8 cellular contexts compared by ENCODE assay signal in genomic region chr10:70815504-70816219, GRCh38. TPM values are rescaled to one million over a fixed set of nuclear protein-coding genes. Genes with fewer than 3 reads are reported as not detected.
DNase-seq lines count a peak whose midpoint lies in the region; ATAC-seq and TF ChIP-seq lines count a peak whose summit lies in the region.

Gene SGPL1 (plus strand): TSS chr10:70815948. CDS start chr10:70816854, 906 bp downstream.

- ATAC-seq in GM21360 (IDR thresholded peaks at IDR 0.05; ENCODE audit: unreplicated experiment) (peak; percentile 82), natural killer cell (peak; percentile 98 to 99 (median 98))

- peak within 1 kb of the TSS; percentile 83 for H3K27ac Mint-ChIP-seq in activated T-helper 2 cell treated with anti-CD3 and anti-CD28 coated beads, Interferon-gamma antibody, Interleukin-2, Interleukin-4, amounts not matched to agents 10 μg/mL and 5 μg/mL and 100 μg/mL, durations not matched to agents 14 hours and 24 hours and 36 hours
- H3K27ac Mint-ChIP-seq in natural killer cell = peak within 1 kb of the TSS; percentile 75 to 81

- H3K9me3 Mint-ChIP-seq in activated T-helper 2 cell treated with anti-CD3 and anti-CD28 coated beads, Interferon-gamma antibody, Interleukin-2, Interleukin-4, amounts not matched to agents 10 μg/mL and 5 μg/mL and 100 μg/mL, durations not matched to agents 14 hours and 24 hours and 36 hours = no peaks in the 10 kb centered on the region
- no peaks in the 10 kb centered on the region for H3K9me3 Mint-ChIP-seq in natural killer cell

- intact Hi-C loops in activated T-helper 2 cell treated with anti-CD3 and anti-CD28 coated beads, Interferon-gamma antibody, Interleukin-2, Interleukin-4, amounts not matched to agents 10 μg/mL and 5 μg/mL and 100 μg/mL, durations not matched to agents 14 hours and 24 hours and 36 hours (cut with micrococcal nuclease) = loop anchor here (1.0 to 2.0 kb wide), 3 partner anchors 17 to 265 kb away; no protein-coding TSS in a partner anchor
- intact Hi-C loops in natural killer cell (cut with micrococcal nuclease) = loop anchor here (1.0 to 2.0 kb wide), 2 partner anchors 65 to 265 kb away; no protein-coding TSS in a partner anchor

- H3K27me3 Mint-ChIP-seq in activated T-helper 2 cell treated with anti-CD3 and anti-CD28 coated beads, Interferon-gamma antibody, Interleukin-2, Interleukin-4, amounts not matched to agents 10 μg/mL and 5 μg/mL and 100 μg/mL, durations not matched to agents 14 hours and 24 hours and 36 hours (ENCODE audit: low read depth) = no peaks in the 10 kb centered on the region
- no peaks in the 10 kb centered on the region for H3K27me3 Mint-ChIP-seq in natural killer cell (ENCODE audit: low read depth in 2 of 2)

- TF ChIP-seq CTCF in fibroblast of mammary gland (conservative IDR thresholded peaks at IDR 0.05; ENCODE audit: control insufficient read depth, insufficient read depth, low read depth, low read length) (peak; percentile 57), natural killer cell (IDR thresholded peaks at IDR 0.05) (peak; percentile 95)

- H3K4me1 Mint-ChIP-seq in activated T-helper 2 cell treated with anti-CD3 and anti-CD28 coated beads, Interferon-gamma antibody, Interleukin-2, Interleukin-4, amounts not matched to agents 10 μg/mL and 5 μg/mL and 100 μg/mL, durations not matched to agents 14 hours and 24 hours and 36 hours (ENCODE audit: low read depth) = peaks cover 28% of the 10 kb centered on the region
- H3K4me1 Mint-ChIP-seq in natural killer cell = peaks cover 15 to 36% of the 10 kb centered on the region in 2 donors

- H3K4me3 Mint-ChIP-seq in activated T-helper 2 cell treated with anti-CD3 and anti-CD28 coated beads, Interferon-gamma antibody, Interleukin-2, Interleukin-4, amounts not matched to agents 10 μg/mL and 5 μg/mL and 100 μg/mL, durations not matched to agents 14 hours and 24 hours and 36 hours (ENCODE audit: low read depth) = peak within 1 kb of the TSS; percentile 93
- peak within 1 kb of the TSS; percentile 90 for H3K4me3 Mint-ChIP-seq in natural killer cell

- peak within 1 kb of the TSS; percentile 83 for H3K4me3 ChIP-seq in fibroblast of mammary gland (ENCODE audit: control insufficient read depth, low read depth, low read length)

- DNase-seq in DMS 273 (lab: John Stamatoyannopoulos, UW; ENCODE audit: unreplicated experiment) (peak; percentile 92), HUDEP-2 (lab: John Stamatoyannopoulos, UW; ENCODE audit: unreplicated experiment in 76 of 76) (peak in 64 of 76 experiments; percentile 5 to 78 (median 52)), RPMI8226 (peak; percentile 81), fibroblast of mammary gland (ENCODE audit: low read depth) (peak; percentile 70), natural killer cell (peak; percentile 87)
- DNase-seq in activated T-helper 2 cell treated with anti-CD3 and anti-CD28 coated beads, Interferon-gamma antibody, Interleukin-2, Interleukin-4, amounts not matched to agents 10 μg/mL and 5 μg/mL and 100 μg/mL, durations not matched to agents 14 hours and 24 hours and 36 hours (ENCODE audit: low spot score) = peak; percentile 79
- peak; percentile 54 to 86 (median 76) for DNase-seq in stimulated activated naive CD4-positive, alpha-beta T cell (lab: John Stamatoyannopoulos, UW)

- H3K36me3 Mint-ChIP-seq in activated T-helper 2 cell treated with anti-CD3 and anti-CD28 coated beads, Interferon-gamma antibody, Interleukin-2, Interleukin-4, amounts not matched to agents 10 μg/mL and 5 μg/mL and 100 μg/mL, durations not matched to agents 14 hours and 24 hours and 36 hours (ENCODE audit: low read depth) = peaks cover 38% of the 10 kb centered on the region
- H3K36me3 Mint-ChIP-seq in natural killer cell = no peaks in the 10 kb centered on the region

RNA-seq across cellular contexts. Expression of gene SGPL1, which starts in this region (rescaled TPM):
- total RNA-seq in activated T-helper 2 cell treated with anti-CD3 and anti-CD28 coated beads, Interferon-gamma antibody, Interleukin-2, Interleukin-4, amounts not matched to agents 10 μg/mL and 5 μg/mL and 100 μg/mL, durations not matched to agents 14 hours and 24 hours and 36 hours = 124 and 139 TPM in 2 replicates
- total RNA-seq in natural killer cell = 10 to 100 TPM; 33.7 to 48.4 (median 47.8) TPM

Comparison
In these comparisons a context has a peak if more than half of its experiments do, and no peak if none do; other contexts are left out.
1. Peak in every context shown above with its lines: DNase-seq, ATAC-seq and H3K4me3 ChIP-seq.